Comparison of ENCODE assay signal across 8 cellular contexts in genomic region chr3:129892857-129893615, GRCh38. TPM values are rescaled to one million over a fixed set of nuclear protein-coding genes. Genes with fewer than 3 reads are reported as not detected.
DNase-seq lines count a peak whose midpoint lies in the region; ATAC-seq and TF ChIP-seq lines count a peak whose summit lies in the region.

No MANE protein-coding gene starts in this region.

- peak; percentile 72 for ATAC-seq in GM18502 (IDR thresholded peaks at IDR 0.05; ENCODE audit: poor library complexity, unreplicated experiment)
- peak; percentile 72 for ATAC-seq in HG02885 (IDR thresholded peaks at IDR 0.05; ENCODE audit: poor library complexity, unreplicated experiment)

- peaks cover 48% of the 10 kb centered on the region for H3K4me1 Mint-ChIP-seq in activated T-cell treated with anti-CD3 and anti-CD28 coated beads, Interleukin-2, amount 50 U/mL, for 24 hours (ENCODE audit: low read depth)
- H3K4me1 Mint-ChIP-seq in nephron = peaks cover 51% of the 10 kb centered on the region

- TF ChIP-seq POLR2A in esophagus squamous epithelium (IDR thresholded peaks at IDR 0.05) = peak in 2 of 4 donors; percentile 54 to 58

- DNase-seq in AG04449 (ENCODE audit: low read depth, low spot score) (no peak), NCI-H69 (lab: John Stamatoyannopoulos, UW) (peak; percentile 82), esophagus squamous epithelium (lab: John Stamatoyannopoulos, UW) (no peak), stromal cell of bone marrow (ENCODE audit: low read depth) (peak; percentile 3)
- DNase-seq in activated T-cell treated with anti-CD3 and anti-CD28 coated beads, Interleukin-2, amount 50 U/mL, for 24 hours = peak; percentile 85

- TF ChIP-seq CTCF in AG04449 (IDR thresholded peaks at IDR 0.05; ENCODE audit: insufficient read depth, low read length, missing control alignments) (no peak), esophagus squamous epithelium (IDR thresholded peaks at IDR 0.05) (peak in 4 of 6 experiments; percentile 1 to 22 (median 4)), nephron (IDR thresholded peaks at IDR 0.05; ENCODE audit: unreplicated experiment in 3 of 3) (no peak)

- peak overlapping the region; percentile 88 for H3K4me3 Mint-ChIP-seq in activated T-cell treated with anti-CD3 and anti-CD28 coated beads, Interleukin-2, amount 50 U/mL, for 24 hours
- H3K4me3 Mint-ChIP-seq in nephron = peak overlapping the region; percentile 94 to 97 (median 96)

- H3K4me3 ChIP-seq in AG04449 (ENCODE audit: low read depth, low read length) (peak overlapping the region; percentile 74), esophagus squamous epithelium (peak overlapping the region; percentile 79 to 92 (median 89))

- H3K4me1 ChIP-seq in esophagus squamous epithelium = peaks cover 14 to 56% (median 22%) of the 10 kb centered on the region in 3 donors

- no peaks in the 10 kb centered on the region for H3K9me3 Mint-ChIP-seq in activated T-cell treated with anti-CD3 and anti-CD28 coated beads, Interleukin-2, amount 50 U/mL, for 24 hours
- H3K9me3 Mint-ChIP-seq in nephron = no peaks in the 10 kb centered on the region

- peak overlapping the region; percentile 90 to 97 (median 94) for H3K27ac ChIP-seq in esophagus squamous epithelium

- POLR2A ChIA-PET in AG04449 (lab: Yijun Ruan, JAX) = no interaction called here

- no peaks in the 10 kb centered on the region for H3K9me3 ChIP-seq in esophagus squamous epithelium

- WGBS in esophagus squamous epithelium, 2 donors = 0% methylated on average over 2 to 29 of the region's 64 CpGs

- H3K36me3 ChIP-seq in esophagus squamous epithelium = peaks cover 0 to 11% (median 0%) of the 10 kb centered on the region in 3 donors

- no peaks in the 10 kb centered on the region for H3K27me3 ChIP-seq in esophagus squamous epithelium

- H3K36me3 Mint-ChIP-seq in activated T-cell treated with anti-CD3 and anti-CD28 coated beads, Interleukin-2, amount 50 U/mL, for 24 hours (ENCODE audit: low read depth) = peaks cover 13% of the 10 kb centered on the region
- peaks cover 4% of the 10 kb centered on the region for H3K36me3 Mint-ChIP-seq in nephron (ENCODE audit: low read depth)

- no peaks in the 10 kb centered on the region for H3K27me3 Mint-ChIP-seq in activated T-cell treated with anti-CD3 and anti-CD28 coated beads, Interleukin-2, amount 50 U/mL, for 24 hours
- H3K27me3 Mint-ChIP-seq in nephron (ENCODE audit: low read depth) = no peaks in the 10 kb centered on the region

- intact Hi-C loops in esophagus squamous epithelium (cut with DNase I) = no loop called here

- CTCF ChIA-PET in AG04449 (lab: Yijun Ruan, JAX) = interaction anchor here (0.7 to 1.7 kb wide), 3 partner anchors 9 to 509 kb away, joined by 3 to 4 read pairs (median 3); no protein-coding TSS in a partner anchor

- H3K27ac Mint-ChIP-seq in activated T-cell treated with anti-CD3 and anti-CD28 coated beads, Interleukin-2, amount 50 U/mL, for 24 hours = peak overlapping the region; percentile 92
- H3K27ac Mint-ChIP-seq in nephron = peak overlapping the region; percentile 58 to 97 (median 96)

RNA-seq across cellular contexts. Expression of gene TMCC1, which starts 0.5 kb away (rescaled TPM):
- 10 to 100 TPM; 13.1 to 23.5 (median 18.4) TPM for total RNA-seq in esophagus squamous epithelium

Comparison
In these comparisons a context has a peak if more than half of its experiments do, and no peak if none do; other contexts are left out.
1. DNase-seq: peak in NCI-H69 (single experiment), activated T-cell treated with anti-CD3 and anti-CD28 coated beads, Interleukin-2, amount 50 U/mL, for 24 hours (single experiment) and stromal cell of bone marrow (single experiment); none in AG04449 (single experiment) and esophagus squamous epithelium (single experiment).
2. CTCF ChIP-seq: peak in esophagus squamous epithelium (4 of 6); none in AG04449 (single experiment) and nephron (0 of 3).